Comparison of ENCODE assay signal across 12 cellular contexts in the genomic region with DNA sequence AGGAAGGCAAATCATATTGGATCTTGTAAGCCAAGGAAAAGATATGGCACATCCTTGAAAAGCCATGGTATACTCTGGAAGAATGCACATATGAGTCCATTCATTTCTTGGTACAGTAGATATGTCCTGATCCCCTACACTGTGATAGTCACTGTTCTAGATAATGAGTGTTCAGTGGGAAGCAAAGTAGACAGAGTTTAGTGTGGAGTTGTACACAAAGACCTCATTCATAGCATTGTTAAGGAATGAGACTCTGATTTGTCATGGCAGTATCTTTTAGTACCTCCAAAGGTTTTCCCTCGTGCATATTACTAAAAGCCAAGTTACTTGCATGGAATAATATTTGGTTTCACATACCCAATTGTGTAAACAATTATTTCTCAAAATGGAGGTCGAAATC.
DNase-seq lines count a peak whose midpoint lies in the region; ATAC-seq, FAIRE-seq and TF ChIP-seq lines count a peak whose summit lies in the region.
"Had no signal": no experiment of that assay in that cellular context is flagged by ENCODE, and none has a peak within 500 bp of the region (broad histone marks: within the 10 kb centered on the region; RNA-seq: fewer than 3 reads in every experiment).

No MANE protein-coding gene starts in this region.

- intact Hi-C loops in left lung (cut with DNase I) (no loop called here), left colon (cut with DNase I, micrococcal nuclease) (no loop called here)

- TF ChIP-seq CTCF in bronchial epithelial cell (IDR thresholded peaks at IDR 0.05; ENCODE audit: insufficient read depth, low read length, severe bottlenecking) (no peak), left lung (IDR thresholded peaks at IDR 0.05) (no peak)

- H3K36me3 ChIP-seq in ACC112 (ENCODE audit: insufficient read depth, low read length) (no peaks in the 10 kb centered on the region), bronchial epithelial cell (ENCODE audit: control insufficient read depth, insufficient read depth, low read length) (no peaks in the 10 kb centered on the region), left lung (no peaks in the 10 kb centered on the region)

- no peak overlapping the region for H2AFZ ChIP-seq in ACC112 (ENCODE audit: low read length, unreplicated experiment)

- H3K9me3 ChIP-seq in left lung: no peaks in the 10 kb centered on the region

- peak overlapping the region; percentile 91 for H3K27ac ChIP-seq in ACC112 (ENCODE audit: low read depth, low read length)
- H3K27ac ChIP-seq in left lung: no peak overlapping the region

- H3K4me1 ChIP-seq in ACC112 (ENCODE audit: control insufficient read depth, insufficient read depth, low read length, unreplicated experiment) (peaks cover 51% of the 10 kb centered on the region), left lung (peaks cover 5 to 11% of the 10 kb centered on the region in 2 donors)

- peaks cover 20% of the 10 kb centered on the region for H3K79me2 ChIP-seq in ACC112 (ENCODE audit: control insufficient read depth, insufficient read depth, low read length, unreplicated experiment)

- H3K4me3 ChIP-seq in ACC112 (ENCODE audit: low read depth, low read length) (peak overlapping the region; percentile 12; the same call in 1 of the 2 replicates), bronchial epithelial cell (ENCODE audit: low read depth, low read length) (no peak overlapping the region), left lung (no peak overlapping the region)

- H3K27me3 ChIP-seq in ACC112 (ENCODE audit: insufficient read depth, low read length) (no peaks in the 10 kb centered on the region), bronchial epithelial cell (ENCODE audit: control insufficient read depth, insufficient read depth, low read length) (no peaks in the 10 kb centered on the region), left lung (no peaks in the 10 kb centered on the region)

- ATAC-seq in left lung (peak; percentile 12), GM18868 (IDR thresholded peaks at IDR 0.05; ENCODE audit: unreplicated experiment) (no peak), left colon (no peak)

- FAIRE-seq in bronchial epithelial cell (lab: Jason Lieb, UNC): no peak

- DNase-seq in LHCN-M2 (ENCODE audit: low read depth) (peak; percentile 19), bronchial epithelial cell (ENCODE audit: low read depth) (peak; percentile 73), left lung (no peak), ecto neural progenitor cell (ENCODE audit: low spot score) (no peak), cerebellum (ENCODE audit: low spot score) (no peak), left colon (no peak)
- DNase-seq: activated CD4-positive, alpha-beta T cell treated with anti-CD3 and anti-CD28 coated beads, Interleukin-2, amount 50 U/mL, for 1 hour; DMS 273 treated with DMSO at 0.1 percent for 48 hours; stimulated activated CD8-positive, alpha-beta memory T cell treated with anti-CD3 and anti-CD28 coated beads, Interleukin-4, amount 100 ng/mL, for 48 hours; T-helper 2 cell had no signal

Comparison
In these comparisons a context has a peak if more than half of its experiments do, and no peak if none do; other contexts are left out.
1. DNase-seq: peak in LHCN-M2 (single experiment) and bronchial epithelial cell (single experiment); none in left lung (0 of 2), ecto neural progenitor cell (single experiment), cerebellum (single experiment) and left colon (0 of 2).